Comparison of ENCODE assay signal across 8 cellular contexts in genomic region chr11:129323896-129324522, GRCh38.
DNase-seq lines count a peak whose midpoint lies in the region; ATAC-seq and TF ChIP-seq lines count a peak whose summit lies in the region.

No MANE protein-coding gene starts in this region.

- H3K4me3 ChIP-seq in skeletal muscle cell (ENCODE audit: low read depth, low read length): no peak overlapping the region

- POLR2A ChIA-PET in HEK293T (lab: Yijun Ruan, JAX): no interaction called here

- CTCF ChIA-PET in HEK293T (lab: Yijun Ruan, JAX): no interaction called here

- no peak for ATAC-seq in GM18502 (IDR thresholded peaks at IDR 0.05; ENCODE audit: poor library complexity, unreplicated experiment)

- DNase-seq in DMS153 (lab: John Stamatoyannopoulos, UW) (peak; percentile 34), NCI-H774 (lab: John Stamatoyannopoulos, UW) (peak; percentile 50), globus pallidus (ENCODE audit: low spot score) (peak; percentile 41), skeletal muscle cell (ENCODE audit: low read depth) (peak; percentile 41), NCI-H1417 (lab: John Stamatoyannopoulos, UW) (no peak), activated gamma-delta T cell treated with Interleukin-2 at 50 U/mL for 16 hours (no peak), HEK293T (ENCODE audit: extremely low spot score) (no peak)

TF ChIP-seq in HEK293T, 16 proteins besides CTCF, POLR2A, EP300 and RAD21:
- TF ChIP-seq ELF4 (IDR thresholded peaks at IDR 0.05) (no peak), CTBP1 (IDR thresholded peaks at IDR 0.05; ENCODE audit: borderline replicate concordance) (no peak), NFRKB (IDR thresholded peaks at IDR 0.05) (no peak), BHLHE40 (IDR thresholded peaks at IDR 0.05; ENCODE audit: borderline replicate concordance) (no peak), LEF1 (IDR thresholded peaks at IDR 0.05; ENCODE audit: borderline replicate concordance) (no peak), FOXK2 (IDR thresholded peaks at IDR 0.05) (no peak), ZNF384 (IDR thresholded peaks at IDR 0.05) (no peak)

Comparison
In these comparisons a context has a peak if more than half of its experiments do, and no peak if none do; other contexts are left out.
1. DNase-seq: peak in DMS153 (single experiment), NCI-H774 (single experiment), globus pallidus (single experiment) and skeletal muscle cell (single experiment); none in NCI-H1417 (0 of 3), activated gamma-delta T cell treated with Interleukin-2 at 50 U/mL for 16 hours (single experiment) and HEK293T (single experiment).